Comparison of ENCODE assay signal across 8 cellular contexts in genomic region chr7:76260171-76260703, GRCh38. TPM values are rescaled to one million over a fixed set of nuclear protein-coding genes. Genes with fewer than 3 reads are reported as not detected.
DNase-seq lines count a peak whose midpoint lies in the region; ATAC-seq and TF ChIP-seq lines count a peak whose summit lies in the region.

No MANE protein-coding gene starts in this region.

- H3K27me3 Mint-ChIP-seq in progenitor cell of endocrine pancreas, result peaks cover 35% of the 10 kb centered on the region

- no peaks in the 10 kb centered on the region for H3K36me3 ChIP-seq in HUES6 (ENCODE audit: control insufficient read depth, insufficient read depth, low read length)

- TF ChIP-seq CTCF in progenitor cell of endocrine pancreas (IDR thresholded peaks at IDR 0.05; ENCODE audit: unreplicated experiment), result no peak

- no peak overlapping the region for H3K4me3 Mint-ChIP-seq in progenitor cell of endocrine pancreas (ENCODE audit: low read depth)

- H3K4me1 Mint-ChIP-seq in progenitor cell of endocrine pancreas (ENCODE audit: low read depth), result peaks cover 2% of the 10 kb centered on the region

- no peak overlapping the region; the same call in 1 of the 2 replicates for H3K27ac ChIP-seq in HUES6 (ENCODE audit: low read depth, low read length)

- DNase-seq in ACHN (peak; percentile 75), progenitor cell of endocrine pancreas (ENCODE audit: low spot score, unreplicated experiment) (peak; percentile 50)
- DNase-seq in activated CD4-positive, CD25-positive, alpha-beta regulatory T cell treated with anti-CD3 and anti-CD28 coated beads, Interleukin-2, amount 50 U/mL, for 72 hours, result peak; percentile 43
- peak; percentile 63 for DNase-seq in effector CD8-positive, alpha-beta T cell (lab: John Stamatoyannopoulos, UW)

- in situ Hi-C loops in ACHN (cut with HindIII; ENCODE audit: low pct_ligation_motif_present, low pct_unique_long_range_greater_than_20kb, low sequenced_read_pairs), result loop anchor here (5.0 kb wide), 1 partner anchor 38 kb away; no protein-coding TSS in a partner anchor

- no peak overlapping the region for H3K27ac Mint-ChIP-seq in progenitor cell of endocrine pancreas

- no peaks in the 10 kb centered on the region for H3K9me3 Mint-ChIP-seq in progenitor cell of endocrine pancreas (ENCODE audit: low read depth)

- H3K4me3 ChIP-seq in HUES6 (ENCODE audit: low read depth, low read length), result peak overlapping the region; percentile 72

- no peaks in the 10 kb centered on the region for H3K36me3 Mint-ChIP-seq in progenitor cell of endocrine pancreas (ENCODE audit: insufficient read depth)

- ATAC-seq in HG03457 (IDR thresholded peaks at IDR 0.05; ENCODE audit: unreplicated experiment) (no peak), HG03025 (IDR thresholded peaks at IDR 0.05; ENCODE audit: low FRiP score, unreplicated experiment) (no peak), HG02571 (IDR thresholded peaks at IDR 0.05; ENCODE audit: unreplicated experiment) (no peak)

- H3K27me3 ChIP-seq in HUES6 (ENCODE audit: control insufficient read depth, insufficient read depth, low read length), result no peaks in the 10 kb centered on the region

- peaks cover 13% of the 10 kb centered on the region for H3K4me1 ChIP-seq in HUES6 (ENCODE audit: control insufficient read depth, insufficient read depth, low read length)

- H3K9ac ChIP-seq in HUES6 (ENCODE audit: low read length), result no peak overlapping the region

- no peaks in the 10 kb centered on the region for H3K9me3 ChIP-seq in HUES6 (ENCODE audit: control insufficient read depth, insufficient read depth, low read depth, low read length)

RNA-seq across cellular contexts. Expression of gene HSPB1, which starts 42.2 kb away (rescaled TPM):
- 111 and 118 TPM in 2 replicates for total RNA-seq in progenitor cell of endocrine pancreas

RNA-seq across cellular contexts. Expression of gene SRRM3, which starts 58.5 kb away (rescaled TPM):
- total RNA-seq in progenitor cell of endocrine pancreas, result 2.5 and 3.3 TPM in 2 replicates
